ENCODE assay signal across 9 cellular contexts in genomic region chr2:126655066-126655465, GRCh38. TPM values are rescaled to one million over a fixed set of nuclear protein-coding genes. Genes with fewer than 3 reads are reported as not detected.
DNase-seq lines count a peak whose midpoint lies in the region; ATAC-seq, FAIRE-seq and TF ChIP-seq lines count a peak whose summit lies in the region.
"Had no signal": no experiment of that assay in that cellular context is flagged by ENCODE, and none has a peak within 500 bp of the region (broad histone marks: within the 10 kb centered on the region; RNA-seq: fewer than 3 reads in every experiment).

No MANE protein-coding gene starts in this region.

- FAIRE-seq in urothelium cell line (lab: Jason Lieb, UNC), result no peak

- H3K4me3 Mint-ChIP-seq in CD4-positive, alpha-beta memory T cell, result peak overlapping the region; percentile 94 to 98 (median 96)
- H3K4me3 Mint-ChIP-seq in endothelial cell (ENCODE audit: unreplicated experiment), result peak overlapping the region; percentile 93
- peak overlapping the region; percentile 91 for H3K4me3 Mint-ChIP-seq in osteocyte (ENCODE audit: unreplicated experiment)

- intact Hi-C loops in CD4-positive, alpha-beta memory T cell (cut with micrococcal nuclease), result loop anchor here (5.0 kb wide), 2 partner anchors 47 to 732 kb away; partner anchors contain the start of gene MAP3K2

- H3K9me3 Mint-ChIP-seq in CD4-positive, alpha-beta memory T cell, result peaks cover 0 to 7% (median 1%) of the 10 kb centered on the region in 8 donors
- H3K9me3 Mint-ChIP-seq in endothelial cell (ENCODE audit: unreplicated experiment) (no peaks in the 10 kb centered on the region), osteocyte (ENCODE audit: unreplicated experiment) (no peaks in the 10 kb centered on the region)

- TF ChIP-seq CTCF in endothelial cell (IDR thresholded peaks at IDR 0.05; ENCODE audit: unreplicated experiment) (no peak), osteocyte (IDR thresholded peaks at IDR 0.05) (no peak)

- no peak overlapping the region for H3K4me3 ChIP-seq in CD4-positive, alpha-beta memory T cell (ENCODE audit: low read length in 2 of 2)

- H3K4me1 ChIP-seq in CD4-positive, alpha-beta memory T cell (ENCODE audit: insufficient read depth, low read length), result peaks cover 31% of the 10 kb centered on the region

- H3K27ac ChIP-seq in CD4-positive, alpha-beta memory T cell (ENCODE audit: low read depth, low read length), result peak overlapping the region; percentile 78

- POLR2A ChIA-PET in CD4-positive, alpha-beta memory T cell (lab: Charles Lee; ENCODE audit: partially characterized antibody), result interaction anchor here (1.0 kb wide), 1 partner anchor 122 kb away, joined by 3 read pairs; no protein-coding TSS in a partner anchor

- no peaks in the 10 kb centered on the region for H3K9me3 ChIP-seq in CD4-positive, alpha-beta memory T cell (ENCODE audit: control insufficient read depth in 1 of 2, low read length in 2 of 2)

- H3K27ac Mint-ChIP-seq in CD4-positive, alpha-beta memory T cell, result peak overlapping the region; percentile 92 to 98 (median 95)
- H3K27ac Mint-ChIP-seq in endothelial cell (ENCODE audit: unreplicated experiment) (peak overlapping the region; percentile 68), osteocyte (ENCODE audit: unreplicated experiment) (peak overlapping the region; percentile 98)

- no peaks in the 10 kb centered on the region for H3K27me3 Mint-ChIP-seq in CD4-positive, alpha-beta memory T cell
- H3K27me3 Mint-ChIP-seq in endothelial cell (ENCODE audit: unreplicated experiment), result peaks cover 13% of the 10 kb centered on the region
- no peaks in the 10 kb centered on the region for H3K27me3 Mint-ChIP-seq in osteocyte (ENCODE audit: unreplicated experiment)

- no peaks in the 10 kb centered on the region for H3K36me3 ChIP-seq in CD4-positive, alpha-beta memory T cell (ENCODE audit: insufficient read depth, low read length)

- H3K27me3 ChIP-seq in CD4-positive, alpha-beta memory T cell (ENCODE audit: insufficient read depth, low read length), result no peaks in the 10 kb centered on the region

- DNase-seq in CD4-positive, alpha-beta memory T cell, result no peak
- DNase-seq in OCI-M1 (lab: John Stamatoyannopoulos, UW) (peak; percentile 48), endothelial cell (ENCODE audit: low spot score) (no peak), osteocyte (ENCODE audit: extremely low spot score, unreplicated experiment) (peak; percentile 40), HPDE6-E6E7 (ENCODE audit: extremely low spot score) (no peak), urothelium cell line (ENCODE audit: low spot score) (no peak), DMS114 treated with DMSO at 0.1 percent for 48 hours (lab: John Stamatoyannopoulos, UW; ENCODE audit: unreplicated experiment) (no peak)
- DNase-seq: NCI-H1694 had no signal

- peaks cover 0 to 17% of the 10 kb centered on the region in 2 donors for H3K36me3 Mint-ChIP-seq in CD4-positive, alpha-beta memory T cell
- H3K36me3 Mint-ChIP-seq in endothelial cell (ENCODE audit: low read depth, unreplicated experiment), result peaks cover 10% of the 10 kb centered on the region
- H3K36me3 Mint-ChIP-seq in osteocyte (ENCODE audit: unreplicated experiment), result no peaks in the 10 kb centered on the region

- H3K4me1 Mint-ChIP-seq in CD4-positive, alpha-beta memory T cell, result peaks cover 26 to 51% (median 38%) of the 10 kb centered on the region in 4 donors
- H3K4me1 Mint-ChIP-seq in endothelial cell (ENCODE audit: unreplicated experiment), result peaks cover 38% of the 10 kb centered on the region
- peaks cover 44% of the 10 kb centered on the region for H3K4me1 Mint-ChIP-seq in osteocyte (ENCODE audit: unreplicated experiment)

- ATAC-seq in GM21717 (IDR thresholded peaks at IDR 0.05; ENCODE audit: unreplicated experiment), result no peak

- CTCF ChIA-PET in CD4-positive, alpha-beta memory T cell (lab: Charles Lee; ENCODE audit: partially characterized antibody), result interaction anchor here (2.8 kb wide), 1 partner anchor 122 kb away, joined by 9 read pairs; no protein-coding TSS in a partner anchor

RNA-seq across cellular contexts. Expression of gene GYPC, which starts 0.9 kb away (rescaled TPM):
- total RNA-seq in CD4-positive, alpha-beta memory T cell, result 10 to 100 TPM; 78.5 to 80.8 TPM
- 100 to 1,000 TPM; 145 to 165 TPM for polyA plus RNA-seq in CD4-positive, alpha-beta memory T cell
- total RNA-seq in endothelial cell (ENCODE audit: unreplicated experiment) (154 TPM), osteocyte (110 and 114 TPM in 2 replicates)

Comparison
In these comparisons a context has a peak if more than half of its experiments do, and no peak if none do; other contexts are left out.
1. DNase-seq: peak in OCI-M1 (single experiment) and osteocyte (single experiment); none in CD4-positive, alpha-beta memory T cell (0 of 5), endothelial cell (single experiment), HPDE6-E6E7 (single experiment), urothelium cell line (single experiment) and DMS114 treated with DMSO at 0.1 percent for 48 hours (single experiment).
2. Peak in every context shown above with its lines, with median percentiles within 50 percentile points of each other: H3K27ac Mint-ChIP-seq and H3K4me3 Mint-ChIP-seq.